12 cellular contexts compared by ENCODE assay signal in genomic region chr11:70326365-70326803, GRCh38. TPM values are rescaled to one million over a fixed set of nuclear protein-coding genes. Genes with fewer than 3 reads are reported as not detected.
A peak's percentile ranks its signal among the peaks of the same experiment; 100 is the strongest.
DNase-seq lines count a peak whose midpoint lies in the region; ATAC-seq, FAIRE-seq and TF ChIP-seq lines count a peak whose summit lies in the region.
"Had no signal": no experiment of that assay in that cellular context is flagged by ENCODE, and none has a peak within 500 bp of the region (broad histone marks: within the 10 kb centered on the region; RNA-seq: fewer than 3 reads in every experiment).

No MANE protein-coding gene starts in this region.

- ATAC-seq in natural killer cell treated with Interleukin-12 subunit alpha and Interleukin-12 subunit beta and Interleukin-15 and Interleukin-18, amount 100 ng/mL, for 72 hours = peak in 1 of 2 donors; percentile 76
- no peak for ATAC-seq in natural killer cell
- ATAC-seq in HG03095 (IDR thresholded peaks at IDR 0.05; ENCODE audit: unreplicated experiment) = no peak
- no peak for ATAC-seq in HG03135 (IDR thresholded peaks at IDR 0.05; ENCODE audit: unreplicated experiment)

- no peaks in the 10 kb centered on the region for H3K27me3 Mint-ChIP-seq in natural killer cell treated with Interleukin-12 subunit alpha and Interleukin-12 subunit beta and Interleukin-15 and Interleukin-18, amount 100 ng/mL, for 72 hours
- H3K27me3 Mint-ChIP-seq in natural killer cell (ENCODE audit: low read depth in 2 of 2) = no peaks in the 10 kb centered on the region

- peaks cover 25 to 36% of the 10 kb centered on the region in 2 donors for H3K4me1 Mint-ChIP-seq in natural killer cell treated with Interleukin-12 subunit alpha and Interleukin-12 subunit beta and Interleukin-15 and Interleukin-18, amount 100 ng/mL, for 72 hours (ENCODE audit: low read depth in 2 of 2)
- H3K4me1 Mint-ChIP-seq in natural killer cell = peaks cover 0 to 2% of the 10 kb centered on the region in 2 donors

- peak overlapping the region; percentile 7 to 65 for H3K27ac Mint-ChIP-seq in natural killer cell treated with Interleukin-12 subunit alpha and Interleukin-12 subunit beta and Interleukin-15 and Interleukin-18, amount 100 ng/mL, for 72 hours
- H3K27ac Mint-ChIP-seq in natural killer cell = no peak overlapping the region

- FAIRE-seq in GM12891 (lab: Jason Lieb, UNC) = no peak

- peaks cover 90% of the 10 kb centered on the region for H3K36me3 ChIP-seq in neutrophil

- no peaks in the 10 kb centered on the region for H3K9me3 Mint-ChIP-seq in natural killer cell treated with Interleukin-12 subunit alpha and Interleukin-12 subunit beta and Interleukin-15 and Interleukin-18, amount 100 ng/mL, for 72 hours
- no peaks in the 10 kb centered on the region for H3K9me3 Mint-ChIP-seq in natural killer cell

- H3K4me3 Mint-ChIP-seq in natural killer cell treated with Interleukin-12 subunit alpha and Interleukin-12 subunit beta and Interleukin-15 and Interleukin-18, amount 100 ng/mL, for 72 hours = peak overlapping the region; percentile 63
- H3K4me3 Mint-ChIP-seq in natural killer cell = no peak overlapping the region

- intact Hi-C loops in natural killer cell (cut with micrococcal nuclease) = no loop called here

- peaks cover 18 to 26% of the 10 kb centered on the region in 2 experiments for H3K4me1 ChIP-seq in neutrophil (ENCODE audit: control insufficient read depth in 1 of 2, insufficient read depth in 1 of 2, low read depth in 1 of 2, low read length in 1 of 2)
- H3K4me1 ChIP-seq: BLaER1 had no signal

- no peak for TF ChIP-seq POLR2A in GM12891 (IDR thresholded peaks at IDR 0.05; ENCODE audit: low read depth, low read length)

- H3K36me3 Mint-ChIP-seq in natural killer cell treated with Interleukin-12 subunit alpha and Interleukin-12 subunit beta and Interleukin-15 and Interleukin-18, amount 100 ng/mL, for 72 hours = peaks cover 29% of the 10 kb centered on the region
- peaks cover 34% of the 10 kb centered on the region for H3K36me3 Mint-ChIP-seq in natural killer cell

- TF ChIP-seq CTCF in natural killer cell (IDR thresholded peaks at IDR 0.05) (no peak), neutrophil (IDR thresholded peaks at IDR 0.05) (no peak)

- DNase-seq in natural killer cell treated with Interleukin-12 subunit alpha and Interleukin-12 subunit beta and Interleukin-15 and Interleukin-18, amount 100 ng/mL, for 72 hours (ENCODE audit: low spot score) = no peak
- DNase-seq in natural killer cell = no peak
- peak; percentile 91 for DNase-seq in fibroblast of peridontal ligament (ENCODE audit: extremely low read depth)
- no peak for DNase-seq in NCI-H1930 (lab: John Stamatoyannopoulos, UW)
- no peak for DNase-seq in GM12891 (ENCODE audit: insufficient read length, low spot score)
- DNase-seq: effector CD8-positive, alpha-beta T cell; mesendoderm; SW 1271 had no signal

- peak overlapping the region; percentile 81 for H3K27ac ChIP-seq in neutrophil
- H3K27ac ChIP-seq: BLaER1 had no signal

- peak overlapping the region in 1 of 2 experiments; percentile 11 for H3K4me3 ChIP-seq in neutrophil (ENCODE audit: low read depth in 1 of 2, low read length in 1 of 2)
- H3K4me3 ChIP-seq: BLaER1 had no signal

- H3K9me3 ChIP-seq in neutrophil = no peaks in the 10 kb centered on the region
- H3K9me3 ChIP-seq: BLaER1 had no signal

- H3K27me3 ChIP-seq in neutrophil = no peaks in the 10 kb centered on the region
- H3K27me3 ChIP-seq: BLaER1 had no signal

TF ChIP-seq in GM12891, 5 proteins besides CTCF, POLR2A, EP300 and RAD21:
- TF ChIP-seq POU2F2 (IDR thresholded peaks at IDR 0.05; ENCODE audit: low read depth, low read length) = no peak
- no peak for TF ChIP-seq POLR2AphosphoS5 (IDR thresholded peaks at IDR 0.05; ENCODE audit: low read depth, low read length)
- no peak for TF ChIP-seq PAX5 (IDR thresholded peaks at IDR 0.05; ENCODE audit: insufficient read depth, low read length, severe bottlenecking)
- TF ChIP-seq SPI1 (IDR thresholded peaks at IDR 0.05; ENCODE audit: low read depth, low read length) = no peak
- TF ChIP-seq TAF1 (IDR thresholded peaks at IDR 0.05; ENCODE audit: low read depth, low read length) = no peak
TF ChIP-seq in GM12891: peak in this region for 0.

RNA-seq across cellular contexts. Expression of gene PPFIA1, which starts 55.9 kb away (rescaled TPM):
- 10 to 100 TPM; 43.4 to 60.0 TPM for total RNA-seq in natural killer cell treated with Interleukin-12 subunit alpha and Interleukin-12 subunit beta and Interleukin-15 and Interleukin-18, amount 100 ng/mL, for 72 hours
- total RNA-seq in natural killer cell = 10 to 100 TPM; 42.1 to 75.4 (median 51.7) TPM
- polyA plus RNA-seq in GM12891 (2012; ENCODE audit: low read depth, missing spikeins) = 10.0 TPM

Comparison
In these comparisons a context has a peak if more than half of its experiments do, and no peak if none do; other contexts are left out.
1. H3K27ac Mint-ChIP-seq: peak in natural killer cell treated with Interleukin-12 subunit alpha and Interleukin-12 subunit beta and Interleukin-15 and Interleukin-18, amount 100 ng/mL, for 72 hours (2 of 2); none in natural killer cell (0 of 2).